In the genomic region with DNA sequence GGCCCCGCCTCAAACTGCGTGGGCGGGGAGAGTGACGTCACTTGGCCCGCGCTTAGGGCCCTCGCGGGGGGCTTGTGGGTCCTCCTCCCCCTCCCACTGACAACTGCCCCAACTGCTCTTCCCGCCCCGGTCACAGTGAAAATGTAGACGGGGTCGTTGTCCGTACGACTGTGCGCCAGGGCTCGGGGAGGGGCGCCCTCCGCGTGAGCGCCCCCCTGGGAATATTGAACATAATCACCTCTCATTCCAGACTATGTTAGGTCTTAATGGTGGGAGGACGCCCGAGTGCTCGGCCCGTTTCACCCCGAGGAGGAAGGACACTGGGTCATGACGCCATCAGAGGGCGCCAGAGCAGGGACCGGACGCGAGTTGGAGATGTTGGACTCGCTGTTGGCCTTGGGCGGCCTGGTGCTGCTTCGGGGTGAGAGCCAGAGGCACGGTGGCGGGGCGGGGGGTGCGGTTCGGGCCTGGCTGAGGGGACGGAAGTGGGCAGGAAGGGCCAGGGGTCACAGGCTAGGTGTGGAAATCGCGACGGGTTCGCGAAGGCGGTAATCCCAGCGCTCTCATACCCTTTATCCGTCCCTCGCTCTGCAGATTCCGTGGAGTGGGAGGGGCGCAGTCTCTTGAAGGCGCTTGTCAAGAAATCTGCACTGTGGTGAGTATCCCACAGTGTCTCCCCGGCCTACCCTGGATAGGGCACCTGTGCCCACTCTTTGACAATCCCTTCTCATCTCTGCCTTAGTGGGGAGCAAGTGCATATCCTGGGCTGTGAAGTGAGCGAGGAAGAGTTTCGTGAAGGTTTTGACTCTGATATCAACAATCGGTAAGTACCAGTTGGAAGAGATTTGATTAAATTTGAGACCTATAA, we compare ENCODE assay signal across 8 cellular contexts. TPM values are rescaled to one million over a fixed set of nuclear protein-coding genes. Genes with fewer than 3 reads are reported as not detected.
DNase-seq lines count a peak whose midpoint lies in the region; ATAC-seq, FAIRE-seq and TF ChIP-seq lines count a peak whose summit lies in the region.

A gene with protein sequence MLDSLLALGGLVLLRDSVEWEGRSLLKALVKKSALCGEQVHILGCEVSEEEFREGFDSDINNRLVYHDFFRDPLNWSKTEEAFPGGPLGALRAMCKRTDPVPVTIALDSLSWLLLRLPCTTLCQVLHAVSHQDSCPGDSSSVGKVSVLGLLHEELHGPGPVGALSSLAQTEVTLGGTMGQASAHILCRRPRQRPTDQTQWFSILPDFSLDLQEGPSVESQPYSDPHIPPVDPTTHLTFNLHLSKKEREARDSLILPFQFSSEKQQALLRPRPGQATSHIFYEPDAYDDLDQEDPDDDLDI (plus strand): TSS at position 40 of the 868 bp plus-strand sequence. CDS start 336 bp downstream, at position 376.

- peaks cover 48% of the 10 kb centered on the region for H3K4me1 Mint-ChIP-seq in activated naive CD4-positive, alpha-beta T cell treated with anti-CD3 and anti-CD28 coated beads, Interleukin-2, amount 10 ng/mL, durations not matched to agents 7 days and 5 days

- CTCF ChIA-PET in activated naive CD4-positive, alpha-beta T cell treated with anti-CD3 and anti-CD28 coated beads, Interleukin-2, amount 10 ng/mL, durations not matched to agents 7 days and 5 days (lab: Charles Lee) = no interaction called here

- peak within 1 kb of the TSS; percentile 99 for H3K27ac ChIP-seq in thoracic aorta

- TF ChIP-seq CTCF in omental fat pad (IDR thresholded peaks at IDR 0.05) (no peak), thoracic aorta (IDR thresholded peaks at IDR 0.05) (no peak)

- H3K36me3 Mint-ChIP-seq in activated naive CD4-positive, alpha-beta T cell treated with anti-CD3 and anti-CD28 coated beads, Interleukin-2, amount 10 ng/mL, durations not matched to agents 7 days and 5 days = peaks cover 30% of the 10 kb centered on the region

- peak within 1 kb of the TSS; percentile 84 for H3K4me3 Mint-ChIP-seq in activated naive CD4-positive, alpha-beta T cell treated with anti-CD3 and anti-CD28 coated beads, Interleukin-2, amount 10 ng/mL, durations not matched to agents 7 days and 5 days

- H3K36me3 ChIP-seq in thoracic aorta = peaks cover 12% of the 10 kb centered on the region

- DNase-seq in GF-D8 (lab: John Stamatoyannopoulos, UW) = peak; percentile 55
- peak; percentile 90 for DNase-seq in H54 (ENCODE audit: insufficient read length, low spot score)
- DNase-seq in LoVo (ENCODE audit: low spot score) = peak; percentile 95
- peak; percentile 95 for DNase-seq in SHP77 treated with DMSO at 0.1 percent for 48 hours (lab: John Stamatoyannopoulos, UW)
- peak; percentile 95 for DNase-seq in activated naive CD4-positive, alpha-beta T cell treated with anti-CD3 and anti-CD28 coated beads, Interleukin-2, amount 10 ng/mL, durations not matched to agents 7 days and 5 days
- DNase-seq in germinal center (ENCODE audit: low spot score) = peak; percentile 91
- DNase-seq in omental fat pad (ENCODE audit: low spot score) = peak; percentile 92
- peak; percentile 85 for DNase-seq in thoracic aorta (ENCODE audit: low spot score)

- H3K27me3 ChIP-seq in thoracic aorta (replicated peaks; ENCODE audit: insufficient read depth) = no peaks in the 10 kb centered on the region

- peak within 1 kb of the TSS; percentile 99 for H3K27ac Mint-ChIP-seq in activated naive CD4-positive, alpha-beta T cell treated with anti-CD3 and anti-CD28 coated beads, Interleukin-2, amount 10 ng/mL, durations not matched to agents 7 days and 5 days

- no peaks in the 10 kb centered on the region for H3K9me3 ChIP-seq in thoracic aorta

- peak; percentile 68 for TF ChIP-seq POLR2A in H54 (IDR thresholded peaks at IDR 0.05; ENCODE audit: low read depth, low read length)

- ATAC-seq in omental fat pad (ENCODE audit: low FRiP score) (peak; percentile 75), thoracic aorta (ENCODE audit: insufficient number of reproducible peaks, low FRiP score, low read depth) (peak; percentile 52)

- H3K4me1 ChIP-seq in thoracic aorta (ENCODE audit: control insufficient read depth in 1 of 2, low read depth in 2 of 2) = peaks cover 18 to 36% of the 10 kb centered on the region in 2 donors

- no peak for FAIRE-seq in H54 (lab: Jason Lieb, UNC)

- H3K9me3 Mint-ChIP-seq in activated naive CD4-positive, alpha-beta T cell treated with anti-CD3 and anti-CD28 coated beads, Interleukin-2, amount 10 ng/mL, durations not matched to agents 7 days and 5 days = no peaks in the 10 kb centered on the region

- H3K27me3 Mint-ChIP-seq in activated naive CD4-positive, alpha-beta T cell treated with anti-CD3 and anti-CD28 coated beads, Interleukin-2, amount 10 ng/mL, durations not matched to agents 7 days and 5 days = no peaks in the 10 kb centered on the region

- peak within 1 kb of the TSS; percentile 98 for H3K4me3 ChIP-seq in thoracic aorta

RNA-seq across cellular contexts. Expression of the gene that starts here (rescaled TPM):
- total RNA-seq in omental fat pad = 10 to 100 TPM; 25.9 to 34.5 (median 30.1) TPM
- 10 to 100 TPM; 15.8 to 19.0 TPM for total RNA-seq in thoracic aorta

Comparison
In these comparisons a context has a peak if more than half of its experiments do, and no peak if none do; other contexts are left out.
1. Peak in every context shown above with its lines: DNase-seq, ATAC-seq, H3K4me3 ChIP-seq and H3K27ac ChIP-seq.